1 cellular context compared by ENCODE assay signal in the genomic region with DNA sequence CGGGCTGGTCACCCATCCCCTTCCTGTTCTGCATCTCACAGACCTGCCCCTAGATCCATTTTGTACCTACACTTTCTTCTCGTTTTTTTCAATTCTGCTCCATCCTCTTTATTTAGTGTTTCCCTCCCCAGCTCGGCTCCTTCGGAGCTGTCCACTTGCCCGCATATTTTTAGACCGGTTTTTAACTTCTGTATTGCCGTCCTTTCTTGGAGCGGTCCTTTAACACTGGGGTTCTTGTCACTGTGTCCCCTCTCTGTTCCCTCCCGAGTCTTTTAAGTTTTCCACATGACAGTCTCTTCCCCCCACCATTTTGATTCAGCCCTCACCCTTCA.
TF ChIP-seq lines count a peak whose summit lies in the region.

No MANE protein-coding gene starts in this region.

TF ChIP-seq in A549, 52 proteins besides CTCF, POLR2A, EP300 and RAD21 (continued from another document):
- TF ChIP-seq, protein P1, sequence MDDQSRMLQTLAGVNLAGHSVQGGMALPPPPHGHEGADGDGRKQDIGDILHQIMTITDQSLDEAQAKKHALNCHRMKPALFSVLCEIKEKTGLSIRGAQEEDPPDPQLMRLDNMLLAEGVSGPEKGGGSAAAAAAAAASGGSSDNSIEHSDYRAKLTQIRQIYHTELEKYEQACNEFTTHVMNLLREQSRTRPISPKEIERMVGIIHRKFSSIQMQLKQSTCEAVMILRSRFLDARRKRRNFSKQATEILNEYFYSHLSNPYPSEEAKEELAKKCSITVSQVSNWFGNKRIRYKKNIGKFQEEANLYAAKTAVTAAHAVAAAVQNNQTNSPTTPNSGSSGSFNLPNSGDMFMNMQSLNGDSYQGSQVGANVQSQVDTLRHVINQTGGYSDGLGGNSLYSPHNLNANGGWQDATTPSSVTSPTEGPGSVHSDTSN (IDR thresholded peaks at IDR 0.05) = no peak
- no peak for TF ChIP-seq HMGXB4 (CRISPR knock-in tag; IDR thresholded peaks at IDR 0.05; ENCODE audit: borderline replicate concordance)
- TF ChIP-seq RARB (CRISPR knock-in tag; IDR thresholded peaks at IDR 0.05) = no peak
